23 cellular contexts compared by ENCODE assay signal in genomic region chr6:13703496-13703895, GRCh38. TPM values are rescaled to one million over a fixed set of nuclear protein-coding genes. Genes with fewer than 3 reads are reported as not detected.
DNase-seq lines count a peak whose midpoint lies in the region; ATAC-seq and TF ChIP-seq lines count a peak whose summit lies in the region.
"Had no signal": no experiment of that assay in that cellular context is flagged by ENCODE, and none has a peak within 500 bp of the region (broad histone marks: within the 10 kb centered on the region; RNA-seq: fewer than 3 reads in every experiment).

No MANE protein-coding gene starts in this region.

- no TSS peak for BruUV-seq in A673 (replicated peaks; lab: Mats Ljungman, UMichigan)
- TSS peak; percentile 1 for BruUV-seq in Panc1 (replicated peaks; lab: Mats Ljungman, UMichigan)

- ATAC-seq in Panc1 (no peak), HG03565 (IDR thresholded peaks at IDR 0.05; ENCODE audit: unreplicated experiment) (no peak), heart right ventricle (no peak), HG03280 (IDR thresholded peaks at IDR 0.05; ENCODE audit: unreplicated experiment) (no peak)

- H2AK5ac ChIP-seq in mesendoderm (ENCODE audit: low read length), result no peak overlapping the region

- POLR2A ChIA-PET in A673 (lab: Charles Lee; ENCODE audit: low non-redundant PET), result no interaction called here
- POLR2A ChIA-PET in Panc1 (lab: Charles Lee), result no interaction called here

- H3K9me3 ChIP-seq in A673 (ENCODE audit: low read depth, low read length, poor library complexity, severe bottlenecking) (no peaks in the 10 kb centered on the region), Panc1 (ENCODE audit: control insufficient read depth, insufficient read depth, low read depth, low read length) (no peaks in the 10 kb centered on the region), heart right ventricle (no peaks in the 10 kb centered on the region)
- H3K9me3 ChIP-seq: Caco-2, Peyer's patch, thyroid gland had no signal

- CTCF ChIA-PET in A673 (lab: Charles Lee), result no interaction called here
- CTCF ChIA-PET in Panc1 (lab: Charles Lee), result no interaction called here

- no peak overlapping the region for H3K23ac ChIP-seq in mesendoderm (ENCODE audit: low read length)

- no peak overlapping the region for H2BK120ac ChIP-seq in mesendoderm (ENCODE audit: low read depth, low read length)

- H3K4me2 ChIP-seq in mesendoderm (ENCODE audit: low read length), result no peak overlapping the region
- H3K4me2 ChIP-seq: KMS-11 had no signal

- no peak overlapping the region for H3K18ac ChIP-seq in mesendoderm (ENCODE audit: low read length)

- DNase-seq in A673 (ENCODE audit: low spot score) (peak; percentile 44), EH (ENCODE audit: low read depth) (peak; percentile 32), Panc1 (ENCODE audit: low read depth, low spot score) (no peak), mesendoderm (peak; percentile 49), heart right ventricle (no peak), HCEC 1CT (no peak)
- DNase-seq: anterior cingulate cortex; Caco-2; DMS79; effector CD8-positive, alpha-beta T cell; foreskin fibroblast; mammary epithelial cell; NCI-H146; NCI-H446; Peyer's patch; SHP77 treated with DMSO at 0.1 percent for 48 hours; SW 1271; T1000; thyroid gland; WERI-Rb-1 had no signal

- peaks cover 11% of the 10 kb centered on the region for H3K4me1 ChIP-seq in A673 (ENCODE audit: insufficient read depth, low read length, poor library complexity, severe bottlenecking)
- H3K4me1 ChIP-seq in Panc1 (ENCODE audit: control insufficient read depth, insufficient read depth, low read length), result peaks cover 7% of the 10 kb centered on the region
- peaks cover 2% of the 10 kb centered on the region for H3K4me1 ChIP-seq in mesendoderm (ENCODE audit: control insufficient read depth, low read depth, low read length)
- peaks cover 0 to 57% (median 33%) of the 10 kb centered on the region in 9 donors for H3K4me1 ChIP-seq in heart right ventricle

- peaks cover 15% of the 10 kb centered on the region for H3K79me1 ChIP-seq in mesendoderm (ENCODE audit: low read length)

- H2BK5ac ChIP-seq in mesendoderm (ENCODE audit: low read length), result no peak overlapping the region

- H3K4me3 ChIP-seq in A673 (ENCODE audit: low read depth, low read length, poor library complexity, severe bottlenecking), result no peak overlapping the region
- no peak overlapping the region for H3K4me3 ChIP-seq in Panc1 (ENCODE audit: low read depth in 2 of 2, low read length in 2 of 2)
- H3K4me3 ChIP-seq in mesendoderm (ENCODE audit: low read length), result no peak overlapping the region
- H3K4me3 ChIP-seq in heart right ventricle, result no peak overlapping the region
- H3K4me3 ChIP-seq: Peyer's patch, thyroid gland had no signal

- H3K27me3 ChIP-seq in A673 (replicated peaks; ENCODE audit: insufficient read depth, low read depth, low read length, poor library complexity) (no peaks in the 10 kb centered on the region), Panc1 (ENCODE audit: control insufficient read depth, insufficient read depth, low read length) (no peaks in the 10 kb centered on the region), mesendoderm (ENCODE audit: insufficient read depth, low read length, poor library complexity) (no peaks in the 10 kb centered on the region), heart right ventricle (no peaks in the 10 kb centered on the region)
- H3K27me3 ChIP-seq: Peyer's patch, thyroid gland had no signal

- in situ Hi-C loops in Panc1 (cut with HindIII; ENCODE audit: low pct_unique_long_range_greater_than_20kb, low sequenced_read_pairs), result no loop called here

- intact Hi-C loops in A673 (cut with micrococcal nuclease; ENCODE audit: unreplicated experiment) (loop anchor here (5.0 kb wide), 1 partner anchor 76 kb away; no protein-coding TSS in a partner anchor), Panc1 (cut with micrococcal nuclease; ENCODE audit: unreplicated experiment) (loop anchor here (10.0 kb wide), 1 partner anchor 49 kb away; no protein-coding TSS in a partner anchor), heart right ventricle (cut with DNase I) (loop anchor here in 2 of 10 donors (5.0 to 10.0 kb wide), 2 partner anchors 79 to 86 kb away; partner anchors contain the start of gene NOL7 (in 1 of the 2))

- H3K79me2 ChIP-seq in mesendoderm (ENCODE audit: control insufficient read depth, insufficient read depth, low read length), result peaks cover 40% of the 10 kb centered on the region

- no peak overlapping the region for H3K4ac ChIP-seq in mesendoderm (ENCODE audit: low read depth, low read length)

- H3K36me3 ChIP-seq in A673 (ENCODE audit: insufficient read depth, low read length, poor library complexity, severe bottlenecking) (no peaks in the 10 kb centered on the region), Panc1 (ENCODE audit: control insufficient read depth, insufficient read depth, low read length) (no peaks in the 10 kb centered on the region), mesendoderm (ENCODE audit: control insufficient read depth, insufficient read depth, low read length) (no peaks in the 10 kb centered on the region), heart right ventricle (no peaks in the 10 kb centered on the region)
- H3K36me3 ChIP-seq: Peyer's patch, thyroid gland had no signal

- no peak overlapping the region for H4K8ac ChIP-seq in mesendoderm (ENCODE audit: low read depth, low read length)

- no peak overlapping the region for H2BK15ac ChIP-seq in mesendoderm (replicated peaks; ENCODE audit: low read depth)

- H3K27ac ChIP-seq in A673 (ENCODE audit: low read depth, low read length, poor library complexity, severe bottlenecking) (no peak overlapping the region), Panc1 (ENCODE audit: low read length) (no peak overlapping the region), mesendoderm (ENCODE audit: low read depth, low read length) (no peak overlapping the region), heart right ventricle (no peak overlapping the region)
- H3K27ac ChIP-seq: KMS-11, Peyer's patch, thyroid gland, WERI-Rb-1 had no signal

- TF ChIP-seq CTCF in A673 (conservative IDR thresholded peaks at IDR 0.05; ENCODE audit: low read depth, low read length) (no peak), Panc1 (IDR thresholded peaks at IDR 0.05) (no peak), heart right ventricle (IDR thresholded peaks at IDR 0.05) (no peak)

- no peak overlapping the region for H4K5ac ChIP-seq in mesendoderm (ENCODE audit: low read length)

- H3K56ac ChIP-seq in mesendoderm (ENCODE audit: low read length), result no peak overlapping the region

- H3K9ac ChIP-seq in mesendoderm (ENCODE audit: low read length), result no peak overlapping the region
- H3K9ac ChIP-seq: KMS-11 had no signal

RNA-seq across cellular contexts. Expression of gene RANBP9, which starts 8.1 kb away (rescaled TPM):
- total RNA-seq in A673 (2021) (57.4 and 58.2 TPM in 2 replicates), Panc1 (2021; ENCODE audit: unreplicated experiment) (44.5 TPM), heart right ventricle (10 to 100 TPM; 29.4 to 41.6 (median 35.9) TPM)
- polyA plus RNA-seq in Panc1 (2012; ENCODE audit: insufficient read length), result 23.4 TPM
- 23.1 TPM for polyA plus RNA-seq in mesendoderm (2013, experiment 1 of 2)
- 23.4 TPM for polyA plus RNA-seq in mesendoderm (2013, experiment 2 of 2)
- polyA plus RNA-seq in heart right ventricle, result 10 to 100 TPM; 10.0 to 17.2 TPM

Comparison
In these comparisons a context has a peak if more than half of its experiments do, and no peak if none do; other contexts are left out.
1. DNase-seq: peak in A673 (single experiment), EH (single experiment) and mesendoderm (single experiment); none in Panc1 (single experiment), heart right ventricle (0 of 2) and HCEC 1CT (single experiment).